Comparison of ENCODE assay signal across 8 cellular contexts in genomic region chr19:34999498-35000337, GRCh38. TPM values are rescaled to one million over a fixed set of nuclear protein-coding genes. Genes with fewer than 3 reads are reported as not detected.
A peak's percentile ranks its signal among the peaks of the same experiment; 100 is the strongest.
DNase-seq lines count a peak whose midpoint lies in the region; ATAC-seq and TF ChIP-seq lines count a peak whose summit lies in the region.

Gene GRAMD1A (plus strand): TSS chr19:35000323. CDS start chr19:35000479, 156 bp downstream.

- H3K36me3 ChIP-seq in CD8-positive, alpha-beta memory T cell (ENCODE audit: insufficient read depth, low read length): peaks cover 3% of the 10 kb centered on the region
- H3K36me3 ChIP-seq in KMS-11 (ENCODE audit: insufficient read depth) (no peaks in the 10 kb centered on the region), neuronal stem cell (replicated peaks in 1 of 2; ENCODE audit: control insufficient read depth in 2 of 2, insufficient read depth in 2 of 2, low read length in 2 of 2) (peaks cover 7 to 29% of the 10 kb centered on the region in 2 donors)

- H3K4me3 Mint-ChIP-seq in CD8-positive, alpha-beta memory T cell: peak within 1 kb of the TSS; percentile 91 to 100 (median 97)

- H3K79me2 ChIP-seq in KMS-11 (ENCODE audit: insufficient read depth, low read depth): no peaks in the 10 kb centered on the region

- peak within 1 kb of the TSS; percentile 90 for H3K27ac ChIP-seq in CD8-positive, alpha-beta memory T cell (ENCODE audit: low read depth, low read length)
- H3K27ac ChIP-seq in KMS-11 (no peak within 1 kb of the TSS), neuronal stem cell (replicated peaks; ENCODE audit: low read length) (peak within 1 kb of the TSS; percentile 94), substantia nigra (ENCODE audit: low read depth, low read length, poor library complexity, severe bottlenecking) (peak within 1 kb of the TSS; percentile 91)

- H3K9ac ChIP-seq in KMS-11: peak within 1 kb of the TSS; percentile 14; the same call in 1 of the 2 replicates
- peak within 1 kb of the TSS; percentile 94 for H3K9ac ChIP-seq in neuronal stem cell (ENCODE audit: low read depth, low read length, poor library complexity)

- peak; percentile 48 for ATAC-seq in GM21381 (IDR thresholded peaks at IDR 0.05; ENCODE audit: unreplicated experiment)

- H3K27me3 Mint-ChIP-seq in CD8-positive, alpha-beta memory T cell: no peaks in the 10 kb centered on the region

- H3K79me1 ChIP-seq in neuronal stem cell (ENCODE audit: low read depth, low read length): peaks cover 10% of the 10 kb centered on the region

- H3K27ac Mint-ChIP-seq in CD8-positive, alpha-beta memory T cell: peak within 1 kb of the TSS; percentile 95 to 100 (median 98)

- TF ChIP-seq POLR2A in Raji (IDR thresholded peaks at IDR 0.05; ENCODE audit: insufficient read depth, low read depth, low read length): peak; percentile 56; the same call in 1 of the 2 replicates

- no peaks in the 10 kb centered on the region for H4K20me1 ChIP-seq in KMS-11 (ENCODE audit: insufficient read depth)

- no peaks in the 10 kb centered on the region for H3K9me3 Mint-ChIP-seq in CD8-positive, alpha-beta memory T cell

- H3K4me1 ChIP-seq in CD8-positive, alpha-beta memory T cell (ENCODE audit: insufficient read depth, low read length): peaks cover 87% of the 10 kb centered on the region
- H3K4me1 ChIP-seq in KMS-11 (ENCODE audit: low read depth, poor library complexity, severe bottlenecking): peaks cover 4% of the 10 kb centered on the region
- peaks cover 9 to 18% of the 10 kb centered on the region in 2 donors for H3K4me1 ChIP-seq in neuronal stem cell (ENCODE audit: control insufficient read depth in 2 of 2, insufficient read depth in 1 of 2, low read depth in 1 of 2, low read length in 2 of 2)

- peak within 1 kb of the TSS; percentile 33 for H2BK12ac ChIP-seq in neuronal stem cell (ENCODE audit: low read length)

- H3K18ac ChIP-seq in neuronal stem cell (ENCODE audit: low read length): peak within 1 kb of the TSS; percentile 97

- no peaks in the 10 kb centered on the region for H3K27me3 ChIP-seq in CD8-positive, alpha-beta memory T cell (ENCODE audit: insufficient read depth, low read length, poor library complexity, severe bottlenecking)
- H3K27me3 ChIP-seq in KMS-11 (ENCODE audit: insufficient read depth, low read depth) (no peaks in the 10 kb centered on the region), neuronal stem cell (ENCODE audit: control insufficient read depth in 3 of 3, insufficient read depth in 3 of 3, low read depth in 1 of 3, low read length in 3 of 3) (no peaks in the 10 kb centered on the region)

- H3K4me3 ChIP-seq in CD8-positive, alpha-beta memory T cell (ENCODE audit: low read length): peak within 1 kb of the TSS; percentile 81
- H3K4me3 ChIP-seq in KMS-11 (IDR thresholded peaks at IDR 0.05; ENCODE audit: insufficient read depth, low read depth, low read length) (no peak within 1 kb of the TSS), neuronal stem cell (ENCODE audit: low read length in 2 of 2) (peak within 1 kb of the TSS; percentile 81 to 96)

- peak within 1 kb of the TSS; percentile 90 for H2AK5ac ChIP-seq in neuronal stem cell (ENCODE audit: low read depth, low read length)

- H3K4me1 Mint-ChIP-seq in CD8-positive, alpha-beta memory T cell: peaks cover 61 to 82% (median 67%) of the 10 kb centered on the region in 3 donors

- no peak within 1 kb of the TSS for H2BK120ac ChIP-seq in neuronal stem cell (ENCODE audit: low read depth, low read length)

- peak within 1 kb of the TSS; percentile 51; the same call in 1 of the 2 replicates for H3K4me2 ChIP-seq in KMS-11
- H3K4me2 ChIP-seq in neuronal stem cell (ENCODE audit: insufficient read depth, low read length, poor library complexity, severe bottlenecking): peak within 1 kb of the TSS; percentile 84

- peak; percentile 52 to 76 (median 67) for DNase-seq in CD8-positive, alpha-beta memory T cell
- DNase-seq in activated naive CD4-positive, alpha-beta T cell (lab: John Stamatoyannopoulos, UW): peak; percentile 27 to 69 (median 43)
- DNase-seq in foreskin melanocyte (peak; percentile 71), neuronal stem cell (ENCODE audit: low spot score) (peak; percentile 82), substantia nigra (lab: John Stamatoyannopoulos, UW) (peak in 48 of 49 donors; percentile 34 to 90 (median 74))

- peak within 1 kb of the TSS; percentile 38 for H4K91ac ChIP-seq in neuronal stem cell (ENCODE audit: low read depth, low read length, poor library complexity)

- H3K4ac ChIP-seq in neuronal stem cell (ENCODE audit: low read length): peak within 1 kb of the TSS; percentile 78

- H2AFZ ChIP-seq in KMS-11 (ENCODE audit: low read depth) (peak within 1 kb of the TSS; percentile 89), neuronal stem cell (ENCODE audit: low read length) (peak within 1 kb of the TSS; percentile 95)

- no peak for TF ChIP-seq CTCF in KMS-11 (conservative IDR thresholded peaks at IDR 0.05; ENCODE audit: low read depth, low read length)

- CTCF ChIA-PET in CD8-positive, alpha-beta memory T cell (lab: Charles Lee): interaction anchor here (1.2 to 10.0 kb wide), 2 partner anchors 14 to 27 kb away, joined by 3 to 98 read pairs; no protein-coding TSS in a partner anchor

- peak within 1 kb of the TSS; percentile 72 for H3K14ac ChIP-seq in neuronal stem cell (ENCODE audit: low read length)

- POLR2A ChIA-PET in CD8-positive, alpha-beta memory T cell (lab: Charles Lee): interaction anchor here (0.6 to 3.4 kb wide), 5 partner anchors 9 to 205 kb away, joined by 3 to 48 read pairs (median 3); no protein-coding TSS in a partner anchor

- peaks cover 0 to 33% (median 2%) of the 10 kb centered on the region in 3 donors for H3K36me3 Mint-ChIP-seq in CD8-positive, alpha-beta memory T cell

- peak within 1 kb of the TSS; percentile 94 for H2BK5ac ChIP-seq in neuronal stem cell (ENCODE audit: low read length)

- no peaks in the 10 kb centered on the region for H3K9me3 ChIP-seq in CD8-positive, alpha-beta memory T cell (ENCODE audit: low read length)
- peaks cover 0 to under 1% of the 10 kb centered on the region in 2 donors for H3K9me3 ChIP-seq in neuronal stem cell (replicated peaks in 1 of 2; ENCODE audit: control insufficient read depth in 2 of 2, insufficient read depth in 1 of 2, low read depth in 1 of 2, low read length in 2 of 2)

- H4K8ac ChIP-seq in neuronal stem cell (ENCODE audit: low read depth, low read length): no peak within 1 kb of the TSS

- no CpG with 5 or more reads among the region's 45 CpGs for WGBS in neuronal stem cell (ENCODE audit: extremely low coverage in 2 of 2, insufficient read length in 2 of 2, insufficient replicate concordance in 1 of 2), 2 donors

- peak within 1 kb of the TSS; percentile 82 for H3K23ac ChIP-seq in neuronal stem cell (ENCODE audit: low read depth, low read length, poor library complexity)

- peak within 1 kb of the TSS; percentile 98 for H2BK15ac ChIP-seq in neuronal stem cell (ENCODE audit: low read length)

RNA-seq across cellular contexts. Expression of gene GRAMD1A, which starts in this region (rescaled TPM):
- total RNA-seq in CD8-positive, alpha-beta memory T cell: 100 to 1,000 TPM; 205 to 218 TPM
- 51.4 TPM for polyA plus RNA-seq in CD8-positive, alpha-beta memory T cell
- polyA plus RNA-seq in neuronal stem cell (2013, experiment 1 of 2): 74.8 TPM
- polyA plus RNA-seq in neuronal stem cell (2013, experiment 2 of 2): 73.3 TPM
